In the genomic region with DNA sequence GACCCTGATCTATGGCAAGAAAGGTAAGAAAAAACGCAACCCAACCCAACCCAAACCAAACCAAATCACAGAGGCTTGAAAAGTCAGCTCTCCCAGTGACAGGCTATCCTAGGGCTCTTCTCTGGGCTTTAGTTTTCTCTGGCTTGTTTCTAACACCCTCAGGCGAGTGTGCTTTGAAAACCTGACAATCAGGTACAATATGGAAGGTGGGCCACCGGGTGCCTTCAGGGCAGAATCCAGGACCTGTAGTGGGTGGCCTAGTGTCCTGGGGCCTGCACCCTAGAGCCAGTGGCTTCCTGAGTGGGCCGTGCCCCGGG, we compare ENCODE assay signal across 8 cellular contexts. TPM values are rescaled to one million over a fixed set of nuclear protein-coding genes. Genes with fewer than 3 reads are reported as not detected.
DNase-seq lines count a peak whose midpoint lies in the region; TF ChIP-seq lines count a peak whose summit lies in the region.

No MANE protein-coding gene starts in this region.

- 43% methylated on average over 5 of the region's 5 CpGs for WGBS in hepatocyte (ENCODE audit: low lambda C conversion rate, missing lambda C conversion rate)

- peaks cover 61% of the 10 kb centered on the region for H3K4me1 Mint-ChIP-seq in activated T-helper 2 cell treated with anti-CD3 and anti-CD28 coated beads, Interferon-gamma antibody, Interleukin-2, Interleukin-4, amounts not matched to agents 10 μg/mL and 5 μg/mL and 100 μg/mL, durations not matched to agents 14 hours and 24 hours and 36 hours (ENCODE audit: low read depth)

- H2AFZ ChIP-seq in hepatocyte: no peak overlapping the region

- H3K36me3 ChIP-seq in H7 (replicated peaks; ENCODE audit: control insufficient read depth, insufficient read depth, low read length) (no peaks in the 10 kb centered on the region), hepatocyte (replicated peaks; ENCODE audit: insufficient read depth, low read depth) (no peaks in the 10 kb centered on the region)

- no peaks in the 10 kb centered on the region for H3K36me3 Mint-ChIP-seq in activated T-helper 2 cell treated with anti-CD3 and anti-CD28 coated beads, Interferon-gamma antibody, Interleukin-2, Interleukin-4, amounts not matched to agents 10 μg/mL and 5 μg/mL and 100 μg/mL, durations not matched to agents 14 hours and 24 hours and 36 hours (ENCODE audit: low read depth)

- H3K27ac Mint-ChIP-seq in activated T-helper 2 cell treated with anti-CD3 and anti-CD28 coated beads, Interferon-gamma antibody, Interleukin-2, Interleukin-4, amounts not matched to agents 10 μg/mL and 5 μg/mL and 100 μg/mL, durations not matched to agents 14 hours and 24 hours and 36 hours: peak overlapping the region; percentile 86

- H3K4me3 Mint-ChIP-seq in activated T-helper 2 cell treated with anti-CD3 and anti-CD28 coated beads, Interferon-gamma antibody, Interleukin-2, Interleukin-4, amounts not matched to agents 10 μg/mL and 5 μg/mL and 100 μg/mL, durations not matched to agents 14 hours and 24 hours and 36 hours (ENCODE audit: low read depth): peak overlapping the region; percentile 33

- H3K4me2 ChIP-seq in hepatocyte: peak overlapping the region; percentile 75

- peaks cover 9% of the 10 kb centered on the region for H3K4me1 ChIP-seq in hepatocyte (ENCODE audit: insufficient read depth)

- H3K27me3 ChIP-seq in H7 (ENCODE audit: control insufficient read depth, insufficient read depth, low read length): no peaks in the 10 kb centered on the region
- H3K27me3 ChIP-seq in hepatocyte: no peaks in the 10 kb centered on the region

- no peaks in the 10 kb centered on the region for H3K27me3 Mint-ChIP-seq in activated T-helper 2 cell treated with anti-CD3 and anti-CD28 coated beads, Interferon-gamma antibody, Interleukin-2, Interleukin-4, amounts not matched to agents 10 μg/mL and 5 μg/mL and 100 μg/mL, durations not matched to agents 14 hours and 24 hours and 36 hours (ENCODE audit: low read depth)

- H3K4me3 ChIP-seq in H7 (ENCODE audit: insufficient read depth, low read depth, low read length): peak overlapping the region; percentile 50; the same call in 1 of the 2 replicates
- no peak overlapping the region for H3K4me3 ChIP-seq in hepatocyte
- peak overlapping the region in 6 of 7 experiments; percentile 10 to 41 (median 28) for H3K4me3 ChIP-seq in skin epidermis

- peak overlapping the region; percentile 76 for H3K27ac ChIP-seq in hepatocyte
- H3K27ac ChIP-seq in skin epidermis: peak overlapping the region in 19 of 21 experiments; percentile 15 to 90 (median 71)

- intact Hi-C loops in activated T-helper 2 cell treated with anti-CD3 and anti-CD28 coated beads, Interferon-gamma antibody, Interleukin-2, Interleukin-4, amounts not matched to agents 10 μg/mL and 5 μg/mL and 100 μg/mL, durations not matched to agents 14 hours and 24 hours and 36 hours (cut with micrococcal nuclease): loop anchor here (1.0 to 10.0 kb wide), 5 partner anchors 10 to 641 kb away; no protein-coding TSS in a partner anchor

- DNase-seq in H7 (no peak), hepatocyte (ENCODE audit: low spot score) (no peak), HPDE6-E6E7 (ENCODE audit: extremely low spot score) (no peak), SIG-M5 treated with dmso at 0.1 percent for 504 hours (lab: John Stamatoyannopoulos, UW; ENCODE audit: unreplicated experiment) (no peak), NCI-H2171 treated with DMSO at 0.1 percent for 48 hours (lab: John Stamatoyannopoulos, UW) (no peak), NCI-H510A treated with DMSO at 0.1 percent for 48 hours (lab: John Stamatoyannopoulos, UW) (no peak)
- DNase-seq in activated T-helper 2 cell treated with anti-CD3 and anti-CD28 coated beads, Interferon-gamma antibody, Interleukin-2, Interleukin-4, amounts not matched to agents 10 μg/mL and 5 μg/mL and 100 μg/mL, durations not matched to agents 14 hours and 24 hours and 36 hours (ENCODE audit: low spot score): no peak

- H3K9me3 Mint-ChIP-seq in activated T-helper 2 cell treated with anti-CD3 and anti-CD28 coated beads, Interferon-gamma antibody, Interleukin-2, Interleukin-4, amounts not matched to agents 10 μg/mL and 5 μg/mL and 100 μg/mL, durations not matched to agents 14 hours and 24 hours and 36 hours: no peaks in the 10 kb centered on the region

- H4K20me1 ChIP-seq in hepatocyte (ENCODE audit: insufficient read depth, poor library complexity, severe bottlenecking): no peaks in the 10 kb centered on the region

- no peaks in the 10 kb centered on the region for H3K9me2 ChIP-seq in hepatocyte (replicated peaks; ENCODE audit: insufficient read depth)

- no peak for TF ChIP-seq CTCF in hepatocyte (IDR thresholded peaks at IDR 0.05; ENCODE audit: poor library complexity)

- H3K79me2 ChIP-seq in hepatocyte: no peaks in the 10 kb centered on the region

- H3K9me3 ChIP-seq in hepatocyte (ENCODE audit: low read depth): no peaks in the 10 kb centered on the region

RNA-seq across cellular contexts. Expression of gene BHLHE40, which starts 46.8 kb away (rescaled TPM):
- total RNA-seq in H7 (2014; rRNA removed; shearing (Covaris generic)): 6.7 and 7.4 TPM in 2 replicates
- total RNA-seq in activated T-helper 2 cell treated with anti-CD3 and anti-CD28 coated beads, Interferon-gamma antibody, Interleukin-2, Interleukin-4, amounts not matched to agents 10 μg/mL and 5 μg/mL and 100 μg/mL, durations not matched to agents 14 hours and 24 hours and 36 hours: 421 and 425 TPM in 2 replicates
- total RNA-seq in hepatocyte: 67.1 and 71.6 TPM in 2 replicates
- 116 and 140 TPM in 2 replicates for polyA plus RNA-seq in hepatocyte
